In genomic region chr6:63817492-63818050, GRCh38 we compare ENCODE assay signal across 16 cellular contexts.
"Had no signal": no experiment of that assay in that cellular context is flagged by ENCODE, and none has a peak within 500 bp of the region (broad histone marks: within the 10 kb centered on the region; RNA-seq: fewer than 3 reads in every experiment).

No MANE protein-coding gene starts in this region.

- ATAC-seq: effector memory CD8-positive, alpha-beta T cell; left colon; mucosa of descending colon; natural killer cell treated with Interleukin-12 subunit alpha and Interleukin-12 subunit beta and Interleukin-15 and Interleukin-18, amount 100 ng/mL, for 72 hours had no signal

- DNase-seq: activated naive CD4-positive, alpha-beta T cell treated with anti-CD3 and anti-CD28 coated beads, Interleukin-2, amount 50 U/mL, for 16 hours; activated T-cell treated with anti-CD3 and anti-CD28 coated beads, Interleukin-2, amount 50 U/mL, for 1 hour; amniotic stem cell; cerebellar nuclear complex; effector memory CD8-positive, alpha-beta T cell; erythroblast; immature natural killer cell; left colon; mucosa of descending colon; ovary; stimulated activated CD4-positive, alpha-beta T cell treated with anti-CD3 and anti-CD28 coated beads, Interleukin-4, amount 100 ng/mL, for 4 hours; stomach had no signal

- H3K27me3 ChIP-seq: ovary, stomach had no signal

- H3K9me3 Mint-ChIP-seq: dendritic cell treated with granulocyte-macrophage colony-stimulating factor and Interleukin-4, amounts not matched to agents 40 ng/mL and 50 ng/mL, for 4 days; effector memory CD8-positive, alpha-beta T cell had no signal

- H3K4me1 Mint-ChIP-seq: immature natural killer cell had no signal

- H3K4me3 Mint-ChIP-seq: dendritic cell treated with granulocyte-macrophage colony-stimulating factor and Interleukin-4, amounts not matched to agents 40 ng/mL and 50 ng/mL, for 4 days; effector memory CD8-positive, alpha-beta T cell; immature natural killer cell; natural killer cell treated with Interleukin-12 subunit alpha and Interleukin-12 subunit beta and Interleukin-15 and Interleukin-18, amount 100 ng/mL, for 72 hours had no signal

- H3K4me3 ChIP-seq: lung, mucosa of descending colon, ovary, stomach, thoracic aorta had no signal

- H3K36me3 ChIP-seq: ovary, stomach, thoracic aorta had no signal

- H3K27ac Mint-ChIP-seq: dendritic cell treated with granulocyte-macrophage colony-stimulating factor and Interleukin-4, amounts not matched to agents 40 ng/mL and 50 ng/mL, for 4 days; effector memory CD8-positive, alpha-beta T cell; immature natural killer cell; natural killer cell treated with Interleukin-12 subunit alpha and Interleukin-12 subunit beta and Interleukin-15 and Interleukin-18, amount 100 ng/mL, for 72 hours had no signal

- H3K9me3 ChIP-seq: mucosa of descending colon, ovary, stomach, thoracic aorta had no signal

- H3K27ac ChIP-seq: ovary, stomach, thoracic aorta had no signal

- H3K27me3 Mint-ChIP-seq: dendritic cell treated with granulocyte-macrophage colony-stimulating factor and Interleukin-4, amounts not matched to agents 40 ng/mL and 50 ng/mL, for 4 days; natural killer cell treated with Interleukin-12 subunit alpha and Interleukin-12 subunit beta and Interleukin-15 and Interleukin-18, amount 100 ng/mL, for 72 hours had no signal
